Comparison of ENCODE assay signal across 1 cellular context in genomic region chr6:124073021-124073420, GRCh38.
TF ChIP-seq lines count a peak whose summit lies in the region.

No MANE protein-coding gene starts in this region.

TF ChIP-seq in WTC11, 78 proteins besides CTCF, POLR2A, EP300 and RAD21 (continued from another document):
- TF ChIP-seq ZNF532 (CRISPR knock-in tag; IDR thresholded peaks at IDR 0.05; ENCODE audit: borderline replicate concordance) = no peak
- no peak for TF ChIP-seq FOXJ3 (CRISPR knock-in tag; IDR thresholded peaks at IDR 0.05; ENCODE audit: borderline replicate concordance)
- no peak for TF ChIP-seq ZNF219 (CRISPR knock-in tag; IDR thresholded peaks at IDR 0.05; ENCODE audit: borderline replicate concordance)
- TF ChIP-seq ARID4B (CRISPR knock-in tag; IDR thresholded peaks at IDR 0.05; ENCODE audit: borderline replicate concordance) = no peak
- TF ChIP-seq ZNF281 (CRISPR knock-in tag; IDR thresholded peaks at IDR 0.05) = no peak
- no peak for TF ChIP-seq MLX (CRISPR knock-in tag; IDR thresholded peaks at IDR 0.05)
- no peak for TF ChIP-seq FOXK1 (CRISPR knock-in tag; IDR thresholded peaks at IDR 0.05)
- no peak for TF ChIP-seq ERG (CRISPR knock-in tag; IDR thresholded peaks at IDR 0.05)
- TF ChIP-seq E2F5 (CRISPR knock-in tag; IDR thresholded peaks at IDR 0.05) = no peak
- TF ChIP-seq JUN (CRISPR knock-in tag; IDR thresholded peaks at IDR 0.05) = no peak
- TF ChIP-seq ZNF671 (CRISPR knock-in tag; IDR thresholded peaks at IDR 0.05) = no peak
